ENCODE assay signal across 7 cellular contexts in genomic region chr7:44045226-44046014, GRCh38. TPM values are rescaled to one million over a fixed set of nuclear protein-coding genes. Genes with fewer than 3 reads are reported as not detected.
A peak's percentile ranks its signal among the peaks of the same experiment; 100 is the strongest.
DNase-seq lines count a peak whose midpoint lies in the region; ATAC-seq, FAIRE-seq and TF ChIP-seq lines count a peak whose summit lies in the region.

No MANE protein-coding gene starts in this region.

- H3K4me3 ChIP-seq in GM23338, result peak overlapping the region; percentile 98
- peak overlapping the region; percentile 85 for H3K4me3 ChIP-seq in PC-9
- H3K4me3 ChIP-seq in H1 (ENCODE audit: extremely low read depth in 1 of 4, insufficient read depth in 2 of 4, low read depth in 3 of 4, low read length in 4 of 4), result peak overlapping the region; percentile 79 to 92 (median 83)
- peak overlapping the region; percentile 92 to 97 for H3K4me3 ChIP-seq in neuronal stem cell (ENCODE audit: low read length in 2 of 2)

- H3K23ac ChIP-seq in H1 (ENCODE audit: insufficient read length), result no peak overlapping the region
- peak overlapping the region; percentile 57 for H3K23ac ChIP-seq in neuronal stem cell (ENCODE audit: low read depth, low read length, poor library complexity)

- H3K9me3 Mint-ChIP-seq in GM23338, result 0 out of 3 replicates have a peak, but pooled peaks cover 3% of the 10 kb centered on the region

- H3K14ac ChIP-seq in H1 (ENCODE audit: insufficient read length), result no peak overlapping the region
- H3K14ac ChIP-seq in neuronal stem cell (ENCODE audit: low read length), result no peak overlapping the region

- no peak for TF ChIP-seq EP300 in H1 (IDR thresholded peaks at IDR 0.05; ENCODE audit: borderline replicate concordance in 1 of 2, low read depth in 2 of 2, low read length in 2 of 2)

- H3K27me3 ChIP-seq in GM23338 (ENCODE audit: insufficient read depth) (peaks cover 21% of the 10 kb centered on the region; the same call in 1 of the 2 replicates), PC-9 (ENCODE audit: insufficient read depth, low read depth) (no peaks in the 10 kb centered on the region), H1 (replicated peaks in 1 of 4; ENCODE audit: control insufficient read depth in 3 of 4, extremely low read depth in 1 of 4, insufficient read depth in 3 of 4, low read length in 3 of 4) (no peaks in the 10 kb centered on the region; a peak in 1 of 7 replicates), neuronal stem cell (ENCODE audit: control insufficient read depth in 3 of 3, insufficient read depth in 3 of 3, low read depth in 1 of 3, low read length in 3 of 3) (peaks cover 0 to 6% (median 0%) of the 10 kb centered on the region in 3 experiments)

- POLR2A ChIA-PET in PC-9 (lab: Charles Lee; ENCODE audit: unreplicated experiment), result interaction anchor here (0.6 kb wide), 1 partner anchor 535 kb away, joined by 5 read pairs; no protein-coding TSS in a partner anchor
- POLR2A ChIA-PET in H1 (lab: Charles Lee; ENCODE audit: partially characterized antibody), result interaction anchor here (0.6 to 2.8 kb wide), 5 partner anchors 10 to 141 kb away, joined by 3 to 16 read pairs (median 8); partner anchors contain the start of gene PGAM2

- H3K4me1 ChIP-seq in GM23338 (ENCODE audit: insufficient read depth) (0 out of 2 replicates have a peak, but pooled peaks cover 10% of the 10 kb centered on the region), PC-9 (replicated peaks; ENCODE audit: insufficient read depth) (peaks cover 14% of the 10 kb centered on the region), H1 (replicated peaks in 1 of 4; ENCODE audit: control insufficient read depth in 3 of 4, insufficient read depth in 4 of 4, low read length in 3 of 4) (peaks cover 0 to 6% (median 0%) of the 10 kb centered on the region in 4 experiments; a peak in 3 of 7 replicates), neuronal stem cell (ENCODE audit: control insufficient read depth in 2 of 2, insufficient read depth in 1 of 2, low read depth in 1 of 2, low read length in 2 of 2) (peaks cover 0 to 8% of the 10 kb centered on the region in 2 donors)

- H2AK5ac ChIP-seq in H1 (ENCODE audit: low read depth, low read length), result no peak overlapping the region
- no peak overlapping the region for H2AK5ac ChIP-seq in neuronal stem cell (ENCODE audit: low read depth, low read length)

- no peak overlapping the region for H4K5ac ChIP-seq in H1 (ENCODE audit: insufficient read length, low read depth, low read length)

- H3F3A ChIP-seq in GM23338 (replicated peaks; ENCODE audit: low read depth) (peaks cover 11% of the 10 kb centered on the region; the same call in 1 of the 2 replicates), PC-9 (ENCODE audit: insufficient read depth, low read depth) (peaks cover 23% of the 10 kb centered on the region)

- TF ChIP-seq CTCF in GM23338 (conservative IDR thresholded peaks at IDR 0.05; ENCODE audit: low read depth in 2 of 2) (no peak), PC-9 (conservative IDR thresholded peaks at IDR 0.05) (no peak), H1 (IDR thresholded peaks at IDR 0.05; ENCODE audit: control extremely low read depth in 1 of 3, insufficient read depth in 1 of 3, low read depth in 1 of 3, low read length in 3 of 3) (no peak)

- H2BK20ac ChIP-seq in H1 (ENCODE audit: low read length), result no peak overlapping the region

- H3K36me3 ChIP-seq in GM23338 (ENCODE audit: insufficient read depth) (no peaks in the 10 kb centered on the region), PC-9 (ENCODE audit: low read depth) (0 out of 2 replicates have a peak, but pooled peaks cover 9% of the 10 kb centered on the region), H1 (ENCODE audit: control insufficient read depth in 2 of 4, insufficient read depth in 4 of 4, low read length in 3 of 4) (peaks cover 0 to 7% (median under 1%) of the 10 kb centered on the region in 4 experiments; a peak in 2 of 8 replicates), neuronal stem cell (replicated peaks in 1 of 2; ENCODE audit: control insufficient read depth in 2 of 2, insufficient read depth in 2 of 2, low read length in 2 of 2) (peaks cover 11 to 35% of the 10 kb centered on the region in 2 donors)

- H2BK12ac ChIP-seq in H1 (ENCODE audit: low read depth, low read length) (no peak overlapping the region), neuronal stem cell (ENCODE audit: low read length) (no peak overlapping the region)

- no peak overlapping the region for H2BK15ac ChIP-seq in H1 (ENCODE audit: low read length)
- H2BK15ac ChIP-seq in neuronal stem cell (ENCODE audit: low read length), result no peak overlapping the region

- H2BK120ac ChIP-seq in H1 (replicated peaks; ENCODE audit: low read depth, low read length), result no peak overlapping the region
- H2BK120ac ChIP-seq in neuronal stem cell (ENCODE audit: low read depth, low read length), result no peak overlapping the region

- WGBS in H1 (ENCODE audit: extremely low coverage in 1 of 2, insufficient coverage in 1 of 2, insufficient read length in 1 of 2, insufficient replicate concordance in 2 of 2, low coverage in 1 of 2, low lambda C conversion rate in 2 of 2, missing lambda C conversion rate in 1 of 2), 2 experiments, result 36% methylated on average over 15 of the region's 15 CpGs; no CpG with 5 or more reads in 1 of the 2 experiments
- WGBS in neuronal stem cell (ENCODE audit: extremely low coverage in 2 of 2, insufficient read length in 2 of 2, insufficient replicate concordance in 1 of 2), 2 donors, result no CpG with 5 or more reads among the region's 15 CpGs

- H3K18ac ChIP-seq in H1 (ENCODE audit: extremely low read depth, low read length) (no peak overlapping the region), neuronal stem cell (ENCODE audit: low read length) (no peak overlapping the region)

- H3K23me2 ChIP-seq in H1 (ENCODE audit: low read depth, low read length), result peaks cover 13% of the 10 kb centered on the region

- DNase-seq in GM23338 (ENCODE audit: low spot score), result no peak
- peak; percentile 11 to 56 for DNase-seq in PC-9
- no peak for DNase-seq in H1 (ENCODE audit: low read depth in 1 of 2, low spot score in 2 of 2)
- no peak for DNase-seq in neuronal stem cell (ENCODE audit: low spot score)
- no peak for DNase-seq in foreskin melanocyte
- DNase-seq in H54 (ENCODE audit: insufficient read length, low spot score), result no peak
- DNase-seq in cerebellum (ENCODE audit: low spot score), result no peak

- H3K27ac Mint-ChIP-seq in GM23338, result no peak overlapping the region

- H3K4me1 Mint-ChIP-seq in GM23338, result peaks cover 14% of the 10 kb centered on the region

- peaks cover 6% of the 10 kb centered on the region; the same call in 1 of the 2 replicates for H4K20me1 ChIP-seq in GM23338 (replicated peaks; ENCODE audit: insufficient read depth)
- H4K20me1 ChIP-seq in PC-9 (ENCODE audit: insufficient read depth), result peaks cover 17% of the 10 kb centered on the region
- peaks cover 2 to 8% of the 10 kb centered on the region in 2 experiments for H4K20me1 ChIP-seq in H1 (replicated peaks in 1 of 2; ENCODE audit: control insufficient read depth in 1 of 2, insufficient read depth in 2 of 2, low read length in 2 of 2)

- H4K8ac ChIP-seq in H1 (ENCODE audit: extremely low read depth, insufficient read depth, low read length) (no peak overlapping the region; the same call in 1 of the 2 replicates), neuronal stem cell (ENCODE audit: low read depth, low read length) (no peak overlapping the region)

- H3K4me3 Mint-ChIP-seq in GM23338, result peak overlapping the region; percentile 77

- H3K79me1 ChIP-seq in H1 (ENCODE audit: low read depth, low read length), result peaks cover 2% of the 10 kb centered on the region; the same call in 1 of the 2 replicates
- H3K79me1 ChIP-seq in neuronal stem cell (ENCODE audit: low read depth, low read length), result peaks cover 10% of the 10 kb centered on the region

- H2BK5ac ChIP-seq in H1 (ENCODE audit: low read depth, low read length) (no peak overlapping the region), neuronal stem cell (ENCODE audit: low read length) (no peak overlapping the region)

- H3K9me2 ChIP-seq in GM23338 (ENCODE audit: insufficient read depth) (no peaks in the 10 kb centered on the region), PC-9 (ENCODE audit: insufficient read depth) (no peaks in the 10 kb centered on the region)

- H3K79me2 ChIP-seq in GM23338 (replicated peaks; ENCODE audit: insufficient read depth), result peaks cover 33% of the 10 kb centered on the region
- peaks cover 44% of the 10 kb centered on the region for H3K79me2 ChIP-seq in PC-9 (ENCODE audit: low read depth)
- H3K79me2 ChIP-seq in H1 (ENCODE audit: control insufficient read depth in 1 of 2, insufficient read depth in 2 of 2, low read length in 2 of 2), result peaks cover 0 to 25% of the 10 kb centered on the region in 2 experiments; a peak in 2 of 4 replicates

- no peak; the same call in 2 of the 3 replicates for ATAC-seq in GM23338

- peaks cover 8% of the 10 kb centered on the region; the same call in 2 of the 3 replicates for H3K36me3 Mint-ChIP-seq in GM23338 (ENCODE audit: low read depth)

- intact Hi-C loops in PC-9 (cut with micrococcal nuclease; ENCODE audit: unreplicated experiment), result loop anchor here (2.0 kb wide), 2 partner anchors 29 to 37 kb away; partner anchors contain the start of gene POLM

- no peak for TF ChIP-seq POLR2A in H1 (IDR thresholded peaks at IDR 0.05; ENCODE audit: control extremely low read depth in 1 of 2, low read depth in 2 of 2, low read length in 2 of 2)
- TF ChIP-seq POLR2A in H54 (IDR thresholded peaks at IDR 0.05; ENCODE audit: low read depth, low read length), result no peak

- no peak for FAIRE-seq in H1 (lab: Jason Lieb, UNC)
- FAIRE-seq in H54 (lab: Jason Lieb, UNC), result no peak

- H3K27me3 Mint-ChIP-seq in GM23338 (ENCODE audit: insufficient read depth, low read depth, poor library complexity), result peaks cover 14% of the 10 kb centered on the region

- peak overlapping the region; percentile 84 for H2AFZ ChIP-seq in GM23338
- peak overlapping the region; percentile 100 for H2AFZ ChIP-seq in PC-9
- H2AFZ ChIP-seq in H1 (ENCODE audit: low read length), result no peak overlapping the region
- H2AFZ ChIP-seq in neuronal stem cell (ENCODE audit: low read length), result peak overlapping the region; percentile 90

- TF ChIP-seq RAD21 in H1 (IDR thresholded peaks at IDR 0.05 in 1 of 2, conservative IDR thresholded peaks at IDR 0.05 in 1 of 2; ENCODE audit: low read depth in 2 of 2, low read length in 2 of 2), result no peak

- H4K91ac ChIP-seq in H1 (replicated peaks; ENCODE audit: insufficient read length, low read length) (no peak overlapping the region), neuronal stem cell (ENCODE audit: low read depth, low read length, poor library complexity) (no peak overlapping the region)

- peak overlapping the region; percentile 21 for H3K4ac ChIP-seq in H1 (replicated peaks; ENCODE audit: insufficient read length, low read depth, low read length)
- H3K4ac ChIP-seq in neuronal stem cell (ENCODE audit: low read length), result no peak overlapping the region

- peak overlapping the region; percentile 93 for H3K4me2 ChIP-seq in GM23338
- peak overlapping the region; percentile 100 for H3K4me2 ChIP-seq in PC-9
- H3K4me2 ChIP-seq in H1 (ENCODE audit: insufficient read depth in 1 of 2, low read depth in 2 of 2, low read length in 2 of 2), result peak overlapping the region; percentile 87 to 89
- peak overlapping the region; percentile 81 for H3K4me2 ChIP-seq in neuronal stem cell (ENCODE audit: insufficient read depth, low read length, poor library complexity, severe bottlenecking)

- H3K9ac ChIP-seq in H1 (replicated peaks in 1 of 4; ENCODE audit: extremely low read depth in 1 of 4, low read depth in 3 of 4, low read length in 3 of 4) (peak overlapping the region; percentile 38 to 68 (median 48); a peak in 6 of 7 replicates), neuronal stem cell (ENCODE audit: low read depth, low read length, poor library complexity) (peak overlapping the region; percentile 89)

- H3K56ac ChIP-seq in H1 (replicated peaks; ENCODE audit: insufficient read length, low read depth, low read length), result no peak overlapping the region

- TSS peak; percentile 40 for BruUV-seq in PC-9 (replicated peaks; lab: Mats Ljungman, UMichigan)

- no peaks in the 10 kb centered on the region for H3K9me3 ChIP-seq in PC-9 (ENCODE audit: insufficient read depth, low read depth)
- H3K9me3 ChIP-seq in H1 (ENCODE audit: insufficient read depth in 2 of 2, low read depth in 1 of 2, low read length in 1 of 2), result no peaks in the 10 kb centered on the region
- H3K9me3 ChIP-seq in neuronal stem cell (replicated peaks in 1 of 2; ENCODE audit: control insufficient read depth in 2 of 2, insufficient read depth in 1 of 2, low read depth in 1 of 2, low read length in 2 of 2), result no peaks in the 10 kb centered on the region

- H3K27ac ChIP-seq in GM23338 (ENCODE audit: low read depth), result no peak overlapping the region
- H3K27ac ChIP-seq in PC-9, result no peak overlapping the region
- no peak overlapping the region for H3K27ac ChIP-seq in H1 (ENCODE audit: low read depth, low read length)
- no peak overlapping the region for H3K27ac ChIP-seq in neuronal stem cell (replicated peaks; ENCODE audit: low read length)

- CTCF ChIA-PET in PC-9 (lab: Charles Lee) (no interaction called here), H1 (lab: Charles Lee; ENCODE audit: partially characterized antibody) (interaction anchor here (0.8 to 2.2 kb wide), 3 partner anchors 18 to 30 kb away, joined by 4 to 9 read pairs (median 5); no protein-coding TSS in a partner anchor)

RNA-seq across cellular contexts. Expression of gene DBNL, which starts 0.9 kb away (rescaled TPM):
- total RNA-seq in GM23338 (2014; rRNA removed; shearing (Covaris generic)), result 44.7 and 49.4 TPM in 2 replicates
- polyA plus RNA-seq in GM23338 (2016; fragmentation: Nextera tagmentation; extraction: Ambion mirVana) (17.1 and 18.1 TPM in 2 replicates), H1 (2011; rRNA removed) (56.6 and 63.1 TPM in 2 replicates)
- total RNA-seq in PC-9 (2021) (65.6 and 70.7 TPM in 2 replicates), cerebellum (46.8 TPM)
- 30.9 and 32.1 TPM in 2 replicates for total RNA-seq in H1 (2021; fragmentation: NEBNext Ultra II Directional; extraction: Animal tissue kit (Norgen Biotek cat#: 25700))
- polyA plus RNA-seq in H1 (2011; cell fraction: cytosol; rRNA removed), result 47.8 TPM
- 43.1 TPM for polyA plus RNA-seq in H1 (2011; cell fraction: nucleus; rRNA removed)
- 33.1 to 42.9 TPM (median 38.9 TPM) in 4 replicates for polyA plus RNA-seq in H1 (2012, experiment 1 of 2)
- 38.3 TPM for polyA plus RNA-seq in H1 (2012, experiment 2 of 2)
- polyA plus RNA-seq in H1 (2013, experiment 1 of 2), result 15.5 TPM
- 14.7 TPM for polyA plus RNA-seq in H1 (2013, experiment 2 of 2)
- polyA minus RNA-seq in H1 (2011; rRNA and poly(A)+ RNA removed), result 40.6 and 48.6 TPM in 2 replicates
- 17.3 TPM for polyA minus RNA-seq in H1 (2011; cell fraction: cytosol; rRNA and poly(A)+ RNA removed)
- polyA minus RNA-seq in H1 (2011; cell fraction: nucleus; rRNA and poly(A)+ RNA removed), result 25.1 TPM
- 14.7 TPM for polyA plus RNA-seq in neuronal stem cell (2013, experiment 1 of 2)
- 14.7 TPM for polyA plus RNA-seq in neuronal stem cell (2013, experiment 2 of 2)

RNA-seq across cellular contexts. Expression of gene PGAM2, which starts 19.9 kb away (rescaled TPM):
- 0.78 and 2.9 TPM in 2 replicates for total RNA-seq in GM23338 (2014; rRNA removed; shearing (Covaris generic))
- polyA plus RNA-seq in GM23338 (2016; fragmentation: Nextera tagmentation; extraction: Ambion mirVana) (5.1 and 7.8 TPM in 2 replicates), H1 (2011; rRNA removed) (2.9 and 4.3 TPM in 2 replicates)
- total RNA-seq in PC-9 (2021) (4.2 and 9.7 TPM in 2 replicates), cerebellum (13.0 TPM)
- 1.4 and 2.1 TPM in 2 replicates for total RNA-seq in H1 (2021; fragmentation: NEBNext Ultra II Directional; extraction: Animal tissue kit (Norgen Biotek cat#: 25700))
- polyA plus RNA-seq in H1 (2011; cell fraction: cytosol; rRNA removed), result 4.5 TPM
- polyA plus RNA-seq in H1 (2011; cell fraction: nucleus; rRNA removed), result 3.5 TPM
- polyA plus RNA-seq in H1 (2012, experiment 1 of 2), result 0.94 to 2.6 TPM (median 2.2 TPM) in 4 replicates
- 1.3 TPM for polyA plus RNA-seq in H1 (2012, experiment 2 of 2)
- polyA plus RNA-seq in H1 (2013, experiment 1 of 2), result 0.97 TPM
- polyA plus RNA-seq in H1 (2013, experiment 2 of 2), result 0.90 TPM
- polyA minus RNA-seq in H1 (2011; rRNA and poly(A)+ RNA removed), result 0.88 and 1.6 TPM in 2 replicates
- not detected for polyA minus RNA-seq in H1 (2011; cell fraction: cytosol; rRNA and poly(A)+ RNA removed)
- 0.80 TPM for polyA minus RNA-seq in H1 (2011; cell fraction: nucleus; rRNA and poly(A)+ RNA removed)
- polyA plus RNA-seq in neuronal stem cell (2013, experiment 1 of 2), result 17.7 TPM
- 17.9 TPM for polyA plus RNA-seq in neuronal stem cell (2013, experiment 2 of 2)

RNA-seq across cellular contexts. Expression of gene POLM, which starts 36.9 kb away (rescaled TPM):
- total RNA-seq in GM23338 (2014; rRNA removed; shearing (Covaris generic)), result 19.8 and 35.4 TPM in 2 replicates
- 7.1 and 8.0 TPM in 2 replicates for polyA plus RNA-seq in GM23338 (2016; fragmentation: Nextera tagmentation; extraction: Ambion mirVana)
- total RNA-seq in PC-9 (2021), result 58.8 and 59.1 TPM in 2 replicates
- 14.5 and 14.9 TPM in 2 replicates for total RNA-seq in H1 (2021; fragmentation: NEBNext Ultra II Directional; extraction: Animal tissue kit (Norgen Biotek cat#: 25700))
- 12.0 and 20.4 TPM in 2 replicates for polyA plus RNA-seq in H1 (2011; rRNA removed)
- polyA plus RNA-seq in H1 (2011; cell fraction: cytosol; rRNA removed), result 13.0 TPM
- polyA plus RNA-seq in H1 (2011; cell fraction: nucleus; rRNA removed), result 36.8 TPM
- 10.1 to 15.2 TPM (median 13.5 TPM) in 4 replicates for polyA plus RNA-seq in H1 (2012, experiment 1 of 2)
- polyA plus RNA-seq in H1 (2012, experiment 2 of 2), result 12.7 TPM
- polyA plus RNA-seq in H1 (2013, experiment 1 of 2), result 12.6 TPM
- polyA plus RNA-seq in H1 (2013, experiment 2 of 2), result 10.2 TPM
- 9.6 TPM in 2 replicates for polyA minus RNA-seq in H1 (2011; rRNA and poly(A)+ RNA removed)
- 11.3 TPM for polyA minus RNA-seq in H1 (2011; cell fraction: cytosol; rRNA and poly(A)+ RNA removed)
- polyA minus RNA-seq in H1 (2011; cell fraction: nucleus; rRNA and poly(A)+ RNA removed), result 19.8 TPM
- 9.9 TPM for polyA plus RNA-seq in neuronal stem cell (2013, experiment 1 of 2)
- polyA plus RNA-seq in neuronal stem cell (2013, experiment 2 of 2), result 8.9 TPM
- 12.8 TPM for total RNA-seq in cerebellum

RNA-seq across cellular contexts. Expression of gene SPDYE1, which starts 47.7 kb away (rescaled TPM):
- not detected in 2 replicates for total RNA-seq in GM23338 (2014; rRNA removed; shearing (Covaris generic))
- polyA plus RNA-seq in GM23338 (2016; fragmentation: Nextera tagmentation; extraction: Ambion mirVana) (1.4 and 1.6 TPM in 2 replicates), H1 (2011; rRNA removed) (not detected in 2 replicates)
- total RNA-seq in PC-9 (2021) (not detected in 2 replicates), cerebellum (0.09 TPM)
- not detected in 2 replicates for total RNA-seq in H1 (2021; fragmentation: NEBNext Ultra II Directional; extraction: Animal tissue kit (Norgen Biotek cat#: 25700))
- not detected for polyA plus RNA-seq in H1 (2011; cell fraction: cytosol; rRNA removed)
- not detected for polyA plus RNA-seq in H1 (2011; cell fraction: nucleus; rRNA removed)
- polyA plus RNA-seq in H1 (2012, experiment 1 of 2), result 0.16 to 0.48 TPM (median 0.32 TPM) in 4 replicates
- polyA plus RNA-seq in H1 (2012, experiment 2 of 2), result 0.08 TPM
- not detected for polyA plus RNA-seq in H1 (2013, experiment 1 of 2)
- not detected for polyA plus RNA-seq in H1 (2013, experiment 2 of 2)
- polyA minus RNA-seq in H1 (2011; rRNA and poly(A)+ RNA removed), result not detected in 2 replicates
- polyA minus RNA-seq in H1 (2011; cell fraction: cytosol; rRNA and poly(A)+ RNA removed), result not detected
- not detected for polyA minus RNA-seq in H1 (2011; cell fraction: nucleus; rRNA and poly(A)+ RNA removed)
- polyA plus RNA-seq in neuronal stem cell (2013, experiment 1 of 2), result not detected
- not detected for polyA plus RNA-seq in neuronal stem cell (2013, experiment 2 of 2)

RNA-seq across cellular contexts. Expression of gene AEBP1, which starts 58.7 kb away (rescaled TPM):
- 36.7 and 42.0 TPM in 2 replicates for total RNA-seq in GM23338 (2014; rRNA removed; shearing (Covaris generic))
- polyA plus RNA-seq in GM23338 (2016; fragmentation: Nextera tagmentation; extraction: Ambion mirVana) (15.1 and 16.0 TPM in 2 replicates), H1 (2011; rRNA removed) (10.4 and 18.4 TPM in 2 replicates)
- total RNA-seq in PC-9 (2021) (0.33 and 0.98 TPM in 2 replicates), cerebellum (11.3 TPM)
- total RNA-seq in H1 (2021; fragmentation: NEBNext Ultra II Directional; extraction: Animal tissue kit (Norgen Biotek cat#: 25700)), result 39.4 and 41.2 TPM in 2 replicates
- 9.4 TPM for polyA plus RNA-seq in H1 (2011; cell fraction: cytosol; rRNA removed)
- 49.1 TPM for polyA plus RNA-seq in H1 (2011; cell fraction: nucleus; rRNA removed)
- polyA plus RNA-seq in H1 (2012, experiment 1 of 2), result 29.7 to 44.2 TPM (median 41.7 TPM) in 4 replicates
- polyA plus RNA-seq in H1 (2012, experiment 2 of 2), result 26.9 TPM
- polyA plus RNA-seq in H1 (2013, experiment 1 of 2), result 44.5 TPM
- 41.1 TPM for polyA plus RNA-seq in H1 (2013, experiment 2 of 2)
- polyA minus RNA-seq in H1 (2011; rRNA and poly(A)+ RNA removed), result 8.0 and 10.4 TPM in 2 replicates
- 16.9 TPM for polyA minus RNA-seq in H1 (2011; cell fraction: cytosol; rRNA and poly(A)+ RNA removed)
- 15.4 TPM for polyA minus RNA-seq in H1 (2011; cell fraction: nucleus; rRNA and poly(A)+ RNA removed)
- 24.7 TPM for polyA plus RNA-seq in neuronal stem cell (2013, experiment 1 of 2)
- 25.4 TPM for polyA plus RNA-seq in neuronal stem cell (2013, experiment 2 of 2)

Comparison
In these comparisons a context has a peak if more than half of its experiments do, and no peak if none do; other contexts are left out.
1. DNase-seq: peak in PC-9 (2 of 2); none in GM23338 (single experiment), H1 (0 of 2), neuronal stem cell (single experiment), foreskin melanocyte (single experiment), H54 (single experiment) and cerebellum (single experiment).
2. Peak in every context shown above with its lines, with median percentiles within 50 percentile points of each other: H3K4me2 ChIP-seq and H3K4me3 ChIP-seq.